In genomic region chr6:43193929-43194328, GRCh38 we compare ENCODE assay signal across 24 cellular contexts. TPM values are rescaled to one million over a fixed set of nuclear protein-coding genes. Genes with fewer than 3 reads are reported as not detected.
"Had no signal": no experiment of that assay in that cellular context is flagged by ENCODE, and none has a peak within 500 bp of the region (broad histone marks: within the 10 kb centered on the region; RNA-seq: fewer than 3 reads in every experiment).

No MANE protein-coding gene starts in this region.

- H3K9me3 Mint-ChIP-seq: endodermal cell; naive B cell; nephron; stimulated activated memory B cell treated with anti-CD40 and anti-IgM and Interleukin-4, amounts not matched to agents 10 μg/mL and 1 μg/mL and 100 μg/mL, for 72 hours; stimulated activated naive CD8-positive, alpha-beta T cell treated with anti-CD3 and anti-CD28 coated beads, Interleukin-15, Interleukin-2, amounts not matched to agents 100 ng/mL and 50 ng/mL, for 24 hours had no signal

- H3K27me3 ChIP-seq: colonic mucosa, gastroesophageal sphincter, spleen, tibial artery, upper lobe of left lung had no signal

- H3K4me3 ChIP-seq: colonic mucosa, gastroesophageal sphincter, lung, spleen, tibial artery, upper lobe of left lung had no signal

- H3K9me3 ChIP-seq: colonic mucosa, gastroesophageal sphincter, spleen, tibial artery, upper lobe of left lung had no signal

- ATAC-seq: esophagus mucosa; gastroesophageal sphincter; left colon; left ventricle myocardium superior; sciatic nerve; stimulated activated memory B cell treated with anti-CD40 and anti-IgM and Interleukin-4, amounts not matched to agents 10 μg/mL and 1 μg/mL and 100 μg/mL, for 72 hours had no signal

- H3K27ac ChIP-seq: colonic mucosa, gastroesophageal sphincter, spleen, tibial artery, upper lobe of left lung had no signal

- DNase-seq: colonic mucosa; dermis blood vessel endothelial cell; effector CD4-positive, alpha-beta T cell; endodermal cell; left colon; left ventricle myocardium superior; mesenchymal stem cell; naive B cell; stimulated activated CD4-positive, alpha-beta T cell treated with anti-CD3 and anti-CD28 coated beads, Interleukin-15, amount 100 ng/mL, for 24 hours; stimulated activated CD4-positive, alpha-beta T cell treated with anti-CD3 and anti-CD28 coated beads, Interleukin-1b, Interleukin-23, amount 100 ng/mL, for 48 hours; stimulated activated CD4-positive, alpha-beta T cell treated with anti-CD3 and anti-CD28 coated beads, Interleukin-4, amount 100 ng/mL, for 24 hours had no signal

- H3K27me3 Mint-ChIP-seq: naive B cell; stimulated activated memory B cell treated with anti-CD40 and anti-IgM and Interleukin-4, amounts not matched to agents 10 μg/mL and 1 μg/mL and 100 μg/mL, for 72 hours; stimulated activated naive CD8-positive, alpha-beta T cell treated with anti-CD3 and anti-CD28 coated beads, Interleukin-15, Interleukin-2, amounts not matched to agents 100 ng/mL and 50 ng/mL, for 24 hours had no signal

- H3K4me3 Mint-ChIP-seq: endodermal cell; naive B cell; nephron; stimulated activated memory B cell treated with anti-CD40 and anti-IgM and Interleukin-4, amounts not matched to agents 10 μg/mL and 1 μg/mL and 100 μg/mL, for 72 hours; stimulated activated naive CD8-positive, alpha-beta T cell treated with anti-CD3 and anti-CD28 coated beads, Interleukin-15, Interleukin-2, amounts not matched to agents 100 ng/mL and 50 ng/mL, for 24 hours had no signal

- H3K4me1 ChIP-seq: colonic mucosa, gastroesophageal sphincter, tibial artery, upper lobe of left lung had no signal

- H3K36me3 ChIP-seq: colonic mucosa had no signal

- H3K4me1 Mint-ChIP-seq: nephron had no signal

- H3K27ac Mint-ChIP-seq: nephron; stimulated activated memory B cell treated with anti-CD40 and anti-IgM and Interleukin-4, amounts not matched to agents 10 μg/mL and 1 μg/mL and 100 μg/mL, for 72 hours; stimulated activated naive CD8-positive, alpha-beta T cell treated with anti-CD3 and anti-CD28 coated beads, Interleukin-15, Interleukin-2, amounts not matched to agents 100 ng/mL and 50 ng/mL, for 24 hours had no signal

RNA-seq across cellular contexts. Expression of gene TTBK1, which starts 49.4 kb away (rescaled TPM):
- total RNA-seq: dermis blood vessel endothelial cell, esophagus mucosa, fibroblast of villous mesenchyme, omental fat pad, skeletal muscle tissue had no signal
